18 cellular contexts compared by ENCODE assay signal in genomic region chr1:23537296-23537993, GRCh38. TPM values are rescaled to one million over a fixed set of nuclear protein-coding genes. Genes with fewer than 3 reads are reported as not detected.
DNase-seq lines count a peak whose midpoint lies in the region; ATAC-seq and TF ChIP-seq lines count a peak whose summit lies in the region.
"Had no signal": no experiment of that assay in that cellular context is flagged by ENCODE, and none has a peak within 500 bp of the region (broad histone marks: within the 10 kb centered on the region; RNA-seq: fewer than 3 reads in every experiment).

No MANE protein-coding gene starts in this region.

- TF ChIP-seq RAD21 in liver (IDR thresholded peaks at IDR 0.05): no peak

- H3K9ac ChIP-seq in BLaER1 treated with 17β-estradiol and CSF1 and Interleukin-3, amounts not matched to agents 10 nM and 100 nM: peak overlapping the region in 5 of 11 experiments; percentile 12 to 54 (median 30); a peak in 6 of 22 replicates
- no peak overlapping the region for H3K9ac ChIP-seq in liver (ENCODE audit: low read depth in 1 of 2, low read length in 2 of 2)

- intact Hi-C loops in stomach (cut with DNase I; ENCODE audit: low total_unique reads): no loop called here

- no peaks in the 10 kb centered on the region for H3K27me3 ChIP-seq in BLaER1 treated with 17β-estradiol and CSF1 and Interleukin-3, amounts not matched to agents 10 nM and 100 nM
- H3K27me3 ChIP-seq in liver (ENCODE audit: control insufficient read depth in 4 of 4, insufficient read depth in 4 of 4, low read length in 3 of 4) (no peaks in the 10 kb centered on the region), stomach (no peaks in the 10 kb centered on the region)
- H3K27me3 ChIP-seq: heart left ventricle had no signal

- WGBS in liver: 54% methylated on average over 9 of the region's 9 CpGs
- WGBS in stomach, 5 donors: 67 to 76% (median 72%) methylated on average over 9 of the region's 9 CpGs

- H3K36me3 ChIP-seq in BLaER1 treated with 17β-estradiol and CSF1 and Interleukin-3, amounts not matched to agents 10 nM and 100 nM: no peaks in the 10 kb centered on the region
- H3K36me3 ChIP-seq in liver (ENCODE audit: control insufficient read depth in 4 of 4, insufficient read depth in 3 of 4, low read depth in 1 of 4, low read length in 3 of 4) (no peaks in the 10 kb centered on the region), stomach (no peaks in the 10 kb centered on the region)
- H3K36me3 ChIP-seq: heart left ventricle had no signal

- TF ChIP-seq CTCF in liver (IDR thresholded peaks at IDR 0.05; ENCODE audit: low read depth, low read length, missing input control): no peak
- TF ChIP-seq CTCF in stomach (IDR thresholded peaks at IDR 0.05): no peak

- no peak overlapping the region for H3K4me3 ChIP-seq in BLaER1 treated with 17β-estradiol and CSF1 and Interleukin-3, amounts not matched to agents 10 nM and 100 nM
- H3K4me3 ChIP-seq in liver (ENCODE audit: low read depth in 1 of 3, low read length in 3 of 3) (no peak overlapping the region), stomach (no peak overlapping the region)
- H3K4me3 ChIP-seq: heart left ventricle, PC-9 had no signal

- H3K4me1 ChIP-seq in BLaER1 treated with 17β-estradiol and CSF1 and Interleukin-3, amounts not matched to agents 10 nM and 100 nM: peaks cover 54 to 81% (median 74%) of the 10 kb centered on the region in 10 experiments
- peaks cover 0 to 6% (median 5%) of the 10 kb centered on the region in 4 donors for H3K4me1 ChIP-seq in liver (ENCODE audit: control insufficient read depth in 4 of 4, insufficient read depth in 4 of 4, low read length in 3 of 4)
- H3K4me1 ChIP-seq in stomach: peaks cover 4 to 31% (median 11%) of the 10 kb centered on the region in 4 donors

- DNase-seq in HS-5 (ENCODE audit: low read depth): peak; percentile 66
- DNase-seq in NCI-H748 treated with DMSO at 0.1 percent for 48 hours (lab: John Stamatoyannopoulos, UW): no peak
- DNase-seq in stomach: no peak
- DNase-seq in OCI-M2 (lab: John Stamatoyannopoulos, UW; ENCODE audit: unreplicated experiment): no peak
- DNase-seq: activated naive CD4-positive, alpha-beta T cell treated with anti-CD3 and anti-CD28 coated beads, Interleukin-2, amount 50 U/mL, for 16 hours; activated T-cell treated with anti-CD3 and anti-CD28 coated beads, Interleukin-2, amount 50 U/mL, for 1 hour; cortex of kidney; DMS79; heart left ventricle; naive thymus-derived CD8-positive, alpha-beta T cell; NCI-H2081; NCI-H524 treated with DMSO at 0.1 percent for 48 hours; PC-9 had no signal

- ATAC-seq in SK-N-SH treated with all-trans-retinoic acid at 6 μM for 48 hours: peak; percentile 40
- ATAC-seq: heart left ventricle; naive thymus-derived CD8-positive, alpha-beta T cell; stimulated activated effector memory CD8-positive, alpha-beta T cell treated with anti-CD3 and anti-CD28 coated beads, Interleukin-12 subunit alpha, Interleukin-12 subunit beta, amount 100 ng/mL, for 72 hours had no signal

- H4K20me1 ChIP-seq in BLaER1 treated with 17β-estradiol and CSF1 and Interleukin-3, amounts not matched to agents 10 nM and 100 nM: peaks cover 0 to 5% (median 0%) of the 10 kb centered on the region in 11 experiments; a peak in 1 of 22 replicates

- no peak for TF ChIP-seq POLR2A in stomach (IDR thresholded peaks at IDR 0.05)

- peak overlapping the region in 9 of 11 experiments; percentile 48 to 79 (median 62); a peak in 18 of 22 replicates for H3K27ac ChIP-seq in BLaER1 treated with 17β-estradiol and CSF1 and Interleukin-3, amounts not matched to agents 10 nM and 100 nM
- no peak overlapping the region for H3K27ac ChIP-seq in liver (ENCODE audit: low read depth in 1 of 2, low read length in 2 of 2)
- no peak overlapping the region for H3K27ac ChIP-seq in stomach
- H3K27ac ChIP-seq: C4-2B, heart left ventricle, PC-9 had no signal

- TF ChIP-seq EP300 in stomach (IDR thresholded peaks at IDR 0.05): no peak

- peak overlapping the region; percentile 43 to 99 (median 61); a peak in 21 of 22 replicates for H3K4me2 ChIP-seq in BLaER1 treated with 17β-estradiol and CSF1 and Interleukin-3, amounts not matched to agents 10 nM and 100 nM
- H3K4me2 ChIP-seq: PC-9 had no signal

- H3K9me3 ChIP-seq in BLaER1 treated with 17β-estradiol and CSF1 and Interleukin-3, amounts not matched to agents 10 nM and 100 nM (replicated peaks in 1 of 11): no peaks in the 10 kb centered on the region
- H3K9me3 ChIP-seq in liver (ENCODE audit: control insufficient read depth in 4 of 4, low read length in 3 of 4) (no peaks in the 10 kb centered on the region), stomach (no peaks in the 10 kb centered on the region)
- H3K9me3 ChIP-seq: heart left ventricle had no signal

TF ChIP-seq in SK-N-SH treated with all-trans-retinoic acid at 6 μM for 48 hours, 23 proteins besides CTCF, POLR2A, EP300 and RAD21:
- TF ChIP-seq TCF4 (CRISPR knock-in tag; IDR thresholded peaks at IDR 0.05; ENCODE audit: borderline replicate concordance): peak; percentile 91
- peak; percentile 97; the same call in 1 of the 2 replicates for TF ChIP-seq BACH2 (CRISPR knock-in tag; IDR thresholded peaks at IDR 0.05; ENCODE audit: borderline replicate concordance)
- TF ChIP-seq CSDC2 (CRISPR knock-in tag; IDR thresholded peaks at IDR 0.05): no peak
- no peak for TF ChIP-seq ESRRG (CRISPR knock-in tag; IDR thresholded peaks at IDR 0.05)

TF ChIP-seq in liver, 16 proteins besides CTCF, POLR2A, EP300 and RAD21:
- TF ChIP-seq YY1 (IDR thresholded peaks at IDR 0.05) (no peak), HNF4A (conservative IDR thresholded peaks at IDR 0.05) (peak; percentile 74 to 77), RXRA (IDR thresholded peaks at IDR 0.05) (peak in 1 of 2 donors; percentile 22), HNF4G (IDR thresholded peaks at IDR 0.05) (peak; percentile 53)

RNA-seq across cellular contexts. Expression of gene E2F2, which starts 6.4 kb away (rescaled TPM):
- 10 to 100 TPM in 1 of 2 donors, under 1 TPM in 1; 0.08 to 79.9 TPM for total RNA-seq in liver
- polyA plus RNA-seq in liver: under 1 TPM; 0.36 to 0.53 TPM
- 10 to 100 TPM in 1 of 5 donors, 1 to 10 TPM in 3, under 1 TPM in 1; 0.58 to 27.8 (median 3.5) TPM for total RNA-seq in stomach
- polyA plus RNA-seq in stomach: 1 to 10 TPM in 1 of 3 donors, under 1 TPM in 2; 0.61 to 3.2 (median 0.87) TPM

RNA-seq across cellular contexts. Expression of gene ID3, which starts 21.9 kb away (rescaled TPM):
- total RNA-seq in liver: 10 to 100 TPM; 21.6 to 38.6 TPM
- 10 to 100 TPM; 37.3 to 42.6 TPM for polyA plus RNA-seq in liver
- 1,000 to 10,000 TPM in 1 of 5 donors, 100 to 1,000 TPM in 3, 10 to 100 TPM in 1; 90.6 to 1,101 (median 120) TPM for total RNA-seq in stomach
- polyA plus RNA-seq in stomach: 100 to 1,000 TPM in 2 of 3 donors, 10 to 100 TPM in 1; 79.4 to 226 (median 139) TPM

RNA-seq across cellular contexts. Expression of gene ASAP3, which starts 53.5 kb away (rescaled TPM):
- 10 to 100 TPM; 20.9 to 25.9 TPM for total RNA-seq in liver
- 10 to 100 TPM in 1 of 2 donors, 1 to 10 TPM in 1; 8.3 to 12.5 TPM for polyA plus RNA-seq in liver
- 100 to 1,000 TPM in 1 of 5 donors, 10 to 100 TPM in 4; 29.2 to 228 (median 45.5) TPM for total RNA-seq in stomach
- 10 to 100 TPM; 24.9 to 27.7 (median 25.1) TPM for polyA plus RNA-seq in stomach

Comparison
In these comparisons a context has a peak if more than half of its experiments do, and no peak if none do; other contexts are left out.
1. H3K27ac ChIP-seq: peak in BLaER1 treated with 17β-estradiol and CSF1 and Interleukin-3, amounts not matched to agents 10 nM and 100 nM (9 of 11); none in liver (0 of 2) and stomach (0 of 5).